In genomic region chr2:241217320-241218031, GRCh38 we compare ENCODE assay signal across 8 cellular contexts. TPM values are rescaled to one million over a fixed set of nuclear protein-coding genes. Genes with fewer than 3 reads are reported as not detected.
DNase-seq lines count a peak whose midpoint lies in the region; ATAC-seq and TF ChIP-seq lines count a peak whose summit lies in the region.

No MANE protein-coding gene starts in this region.

- H3K36me3 Mint-ChIP-seq in T-cell (no peaks in the 10 kb centered on the region), MCF 10A (ENCODE audit: insufficient read depth, unreplicated experiment) (peaks cover 6% of the 10 kb centered on the region)

- peak overlapping the region; percentile 66 to 90 (median 78) for H3K4me3 Mint-ChIP-seq in T-cell
- peak overlapping the region; percentile 74 for H3K4me3 Mint-ChIP-seq in MCF 10A (ENCODE audit: unreplicated experiment)

- H3K27ac ChIP-seq in prostate gland, result peak overlapping the region; percentile 91

- H3K27me3 ChIP-seq in prostate gland (replicated peaks; ENCODE audit: insufficient read depth), result no peaks in the 10 kb centered on the region

- peak overlapping the region; percentile 28 to 41 for H3K4me3 ChIP-seq in prostate gland

- CTCF ChIA-PET in T-cell (lab: Charles Lee), result no interaction called here
- CTCF ChIA-PET in MCF 10A (lab: Yijun Ruan, JAX), result interaction anchor here (0.6 to 0.7 kb wide), 2 partner anchors 50 to 133 kb away, joined by 3 read pairs; no protein-coding TSS in a partner anchor

- peak overlapping the region; percentile 34 to 57 for H3K27ac Mint-ChIP-seq in T-cell
- H3K27ac Mint-ChIP-seq in MCF 10A (ENCODE audit: low read depth, unreplicated experiment), result peak overlapping the region; percentile 54

- H3K27me3 Mint-ChIP-seq in T-cell (no peaks in the 10 kb centered on the region), MCF 10A (ENCODE audit: insufficient read depth, unreplicated experiment) (peaks cover 17% of the 10 kb centered on the region)

- peaks cover 12 to 14% (median 14%) of the 10 kb centered on the region in 3 donors for H3K4me1 Mint-ChIP-seq in T-cell
- no peaks in the 10 kb centered on the region for H3K4me1 Mint-ChIP-seq in MCF 10A (ENCODE audit: insufficient read depth, unreplicated experiment)

- no peaks in the 10 kb centered on the region for H3K9me3 ChIP-seq in prostate gland

- DNase-seq in NOMO-1 (lab: John Stamatoyannopoulos, UW; ENCODE audit: unreplicated experiment in 2 of 2) (peak; percentile 18 to 42), NOMO-1 treated with dmso at 0.1 percent for 144 hours (lab: John Stamatoyannopoulos, UW; ENCODE audit: unreplicated experiment) (no peak), T-cell (peak in 16 of 34 experiments; percentile 8 to 42 (median 17)), MCF 10A (ENCODE audit: unreplicated experiment) (no peak), hippocampal formation (lab: John Stamatoyannopoulos, UW) (peak; percentile 44 to 50), prostate gland (ENCODE audit: low spot score) (peak; percentile 67), NCI-H345 treated with DMSO at 0.1 percent for 48 hours (lab: John Stamatoyannopoulos, UW; ENCODE audit: unreplicated experiment) (no peak)

- ATAC-seq in HG03442 (IDR thresholded peaks at IDR 0.05; ENCODE audit: unreplicated experiment) (peak; percentile 54), T-cell (replicated peaks in 1 of 4) (peak; percentile 21 to 34 (median 30))

- no peak for TF ChIP-seq CTCF in MCF 10A (IDR thresholded peaks at IDR 0.05; ENCODE audit: unreplicated experiment)
- TF ChIP-seq CTCF in prostate gland (IDR thresholded peaks at IDR 0.05), result peak in 2 of 4 experiments; percentile 26 to 51

- WGBS in prostate gland, result 1% methylated on average over 27 of the region's 77 CpGs

- H3K4me1 ChIP-seq in prostate gland (replicated peaks), result peaks cover 2% of the 10 kb centered on the region

- TF ChIP-seq POLR2A in prostate gland (IDR thresholded peaks at IDR 0.05), result peak; percentile 24

- intact Hi-C loops in MCF 10A (cut with micrococcal nuclease) (loop anchor here (10.0 kb wide), 1 partner anchor 363 kb away; no protein-coding TSS in a partner anchor), prostate gland (cut with DNase I) (loop anchor here (5.0 to 10.0 kb wide), 2 partner anchors 70 to 113 kb away; partner anchors contain the start of genes MTERF4 and PASK)

- no TSS peak for BruUV-seq in MCF 10A (replicated peaks; lab: Mats Ljungman, UMichigan)

- H3K9me3 Mint-ChIP-seq in T-cell, result no peaks in the 10 kb centered on the region
- no peaks in the 10 kb centered on the region for H3K9me3 Mint-ChIP-seq in MCF 10A (ENCODE audit: unreplicated experiment)

- H3K36me3 ChIP-seq in prostate gland, result no peaks in the 10 kb centered on the region

- POLR2A ChIA-PET in T-cell (lab: Charles Lee) (no interaction called here), MCF 10A (lab: Yijun Ruan, JAX) (interaction anchor here (1.2 kb wide), 1 partner anchor 417 kb away, joined by 3 read pairs; no protein-coding TSS in a partner anchor)

RNA-seq across cellular contexts. Expression of gene ANO7, which starts 29.0 kb away (rescaled TPM):
- under 1 TPM in 3 of 5 donors, not detected in 2; 0.53 to 0.60 (median 0.53) TPM for total RNA-seq in T-cell
- 0.14 and 0.15 TPM in 2 replicates for total RNA-seq in MCF 10A (2022)
- total RNA-seq in prostate gland, result 100 to 1,000 TPM; 140 to 187 TPM

Comparison
In these comparisons a context has a peak if more than half of its experiments do, and no peak if none do; other contexts are left out.
1. DNase-seq: peak in NOMO-1 (2 of 2), hippocampal formation (2 of 2) and prostate gland (single experiment); none in NOMO-1 treated with dmso at 0.1 percent for 144 hours (single experiment), MCF 10A (single experiment) and NCI-H345 treated with DMSO at 0.1 percent for 48 hours (single experiment).
2. RNA of gene ANO7, which starts 29.0 kb away (total RNA-seq): 140 to 187 TPM in prostate gland; 0.53 to 0.60 TPM in T-cell and 0.14 to 0.15 TPM in MCF 10A; every median in the first group is over 10 times any median in the second.